8 cellular contexts compared by ENCODE assay signal in the genomic region with DNA sequence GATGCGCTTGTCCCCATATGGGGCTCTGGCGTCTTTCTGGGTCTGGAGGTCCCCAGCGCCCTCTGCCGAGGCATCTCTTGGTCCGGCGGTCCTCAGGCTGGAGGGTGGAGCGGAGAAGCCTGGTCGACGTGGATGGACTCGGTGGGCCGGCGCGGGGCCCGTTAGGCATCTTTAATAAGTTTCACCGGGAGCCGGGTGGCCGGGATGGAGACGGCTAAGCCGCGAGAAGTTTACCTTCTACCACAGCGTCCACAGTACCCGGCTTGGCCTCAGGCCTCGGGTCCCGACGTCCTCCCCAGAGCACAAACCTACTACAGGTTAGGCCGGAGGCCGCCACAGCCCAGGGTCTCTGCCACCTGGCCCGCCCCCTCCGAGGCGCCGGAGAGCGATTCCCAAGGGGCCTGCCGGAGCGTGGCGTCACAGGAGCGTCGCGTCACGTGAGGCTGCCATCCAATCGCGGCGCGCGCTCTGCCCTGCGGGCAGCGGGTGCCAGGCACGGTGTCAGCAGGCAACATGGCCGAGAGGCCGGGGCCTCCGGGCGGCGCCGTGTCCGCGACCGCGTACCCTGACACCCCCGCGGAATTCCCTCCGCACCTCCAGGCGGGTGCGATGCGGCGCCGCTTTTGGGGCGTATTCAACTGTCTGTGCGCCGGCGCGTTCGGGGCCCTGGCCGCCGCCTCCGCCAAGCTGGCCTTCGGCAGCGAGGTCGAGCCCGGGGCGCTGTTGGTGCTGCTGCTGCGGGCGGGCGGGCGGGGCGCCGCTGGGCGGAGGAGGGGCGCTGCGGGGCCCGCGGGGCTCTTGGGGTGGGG. TPM values are rescaled to one million over a fixed set of nuclear protein-coding genes. Genes with fewer than 3 reads are reported as not detected.
DNase-seq lines count a peak whose midpoint lies in the region; ATAC-seq and TF ChIP-seq lines count a peak whose summit lies in the region.

A gene (plus strand): TSS at position 501 of the 809 bp plus-strand sequence. CDS start 13 bp downstream, at position 514.

- ATAC-seq in HG02588 (IDR thresholded peaks at IDR 0.05; ENCODE audit: unreplicated experiment) (peak; percentile 94), T-helper 17 cell (peak; percentile 97)

- no peaks in the 10 kb centered on the region for H3K36me3 Mint-ChIP-seq in T-helper 17 cell (ENCODE audit: low read depth)

- DNase-seq in NCI-H1105 (lab: John Stamatoyannopoulos, UW) (peak; percentile 72), T-helper 17 cell (peak; percentile 80 to 86 (median 82)), anterior cingulate cortex (lab: John Stamatoyannopoulos, UW) (peak; percentile 43 to 94 (median 87)), right atrium auricular region (ENCODE audit: low spot score) (peak; percentile 89), pulmonary artery endothelial cell (ENCODE audit: low read depth, low spot score) (peak; percentile 80), uterus (peak; percentile 82 to 90)

- H3K27me3 ChIP-seq in right atrium auricular region (no peaks in the 10 kb centered on the region), uterus (no peaks in the 10 kb centered on the region)

- intact Hi-C loops in uterus (cut with DNase I; ENCODE audit: low total_unique reads), result no loop called here

- peak within 1 kb of the TSS; percentile 84 for H3K4me3 Mint-ChIP-seq in T-helper 17 cell

- H3K27me3 Mint-ChIP-seq in T-helper 17 cell, result no peaks in the 10 kb centered on the region

- TF ChIP-seq CTCF in GM12872 (IDR thresholded peaks at IDR 0.05; ENCODE audit: insufficient read depth, low read depth, low read length), result peak; percentile 27; the same call in 1 of the 3 replicates
- TF ChIP-seq CTCF in right atrium auricular region (IDR thresholded peaks at IDR 0.05), result peak; percentile 6 to 50
- TF ChIP-seq CTCF in uterus (IDR thresholded peaks at IDR 0.05), result peak; percentile 10 to 33 (median 25)

- H3K27ac ChIP-seq in right atrium auricular region, result peak within 1 kb of the TSS; percentile 92 to 94
- peak within 1 kb of the TSS; percentile 90 to 92 for H3K27ac ChIP-seq in uterus

- H3K4me3 ChIP-seq in right atrium auricular region (peak within 1 kb of the TSS; percentile 62 to 70), uterus (peak within 1 kb of the TSS; percentile 50 to 75)

- H3K9me3 ChIP-seq in T-helper 17 cell (ENCODE audit: control insufficient read depth, low read length, poor library complexity, severe bottlenecking) (no peaks in the 10 kb centered on the region), right atrium auricular region (no peaks in the 10 kb centered on the region), uterus (no peaks in the 10 kb centered on the region)

- H3K36me3 ChIP-seq in right atrium auricular region (no peaks in the 10 kb centered on the region), uterus (no peaks in the 10 kb centered on the region)

- peak; percentile 85 to 91 for TF ChIP-seq POLR2A in uterus (IDR thresholded peaks at IDR 0.05)

- peaks cover 28% of the 10 kb centered on the region for H3K4me1 Mint-ChIP-seq in T-helper 17 cell

- H3K27ac Mint-ChIP-seq in T-helper 17 cell, result peak within 1 kb of the TSS; percentile 90

- peaks cover 0 to 17% of the 10 kb centered on the region in 2 donors for H3K4me1 ChIP-seq in right atrium auricular region
- no peaks in the 10 kb centered on the region for H3K4me1 ChIP-seq in uterus

RNA-seq across cellular contexts. Expression of the gene that starts here (rescaled TPM):
- total RNA-seq in T-helper 17 cell (10 to 100 TPM; 10.5 to 13.9 TPM), right atrium auricular region (10 to 100 TPM in 1 of 2 donors, 1 to 10 TPM in 1; 9.8 to 11.2 TPM), pulmonary artery endothelial cell (10.2 and 11.3 TPM in 2 replicates), uterus (10 to 100 TPM in 2 of 4 donors, 1 to 10 TPM in 2; 2.6 to 14.9 (median 7.1) TPM)

Comparison
In these comparisons a context has a peak if more than half of its experiments do, and no peak if none do; other contexts are left out.
1. Peak in every context shown above with its lines: DNase-seq, ATAC-seq, H3K4me3 ChIP-seq and H3K27ac ChIP-seq.